ENCODE assay signal across 8 cellular contexts in the genomic region with DNA sequence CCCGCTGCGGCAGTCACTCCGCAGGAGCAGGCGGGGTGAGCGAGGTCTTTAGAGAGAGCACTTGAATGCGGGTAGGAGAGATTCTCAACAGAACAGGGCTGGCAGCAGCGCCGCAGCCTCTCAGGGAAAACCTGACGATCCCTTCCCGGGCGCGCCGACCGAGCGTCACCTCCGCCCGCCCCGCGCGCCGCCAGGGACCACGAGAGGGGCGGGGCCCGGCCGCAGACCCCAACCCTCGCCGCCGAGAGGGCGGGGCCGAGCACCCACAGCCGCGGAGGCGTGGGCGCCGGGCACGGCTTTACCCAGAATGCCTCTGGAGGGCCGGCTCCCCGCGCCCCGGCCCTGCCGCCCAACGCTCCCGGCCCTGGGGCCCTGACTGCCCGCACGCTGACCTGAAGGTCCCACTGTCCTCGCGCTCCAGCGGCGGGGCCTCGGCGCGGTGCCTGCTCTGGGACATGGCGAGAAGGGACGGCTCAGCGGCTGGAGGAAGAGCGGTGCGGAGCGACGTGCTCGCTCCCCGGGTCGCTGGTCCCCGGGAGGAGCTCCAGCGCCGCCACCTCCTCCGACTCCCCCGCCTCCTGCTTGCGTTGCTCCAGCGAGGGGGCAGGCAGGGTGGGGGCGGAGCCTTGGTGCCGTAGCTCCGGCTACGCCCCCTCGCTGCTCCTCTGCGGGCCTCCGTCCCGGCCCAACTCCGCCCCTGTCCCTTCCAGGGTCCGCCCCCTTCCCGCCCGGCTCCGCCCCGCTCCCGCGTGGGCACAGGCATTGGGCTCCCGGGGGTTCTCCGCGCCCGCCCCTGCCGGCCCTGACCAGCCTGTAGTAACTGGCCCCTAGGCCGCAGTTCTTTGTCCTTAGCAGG.
DNase-seq lines count a peak whose midpoint lies in the region; ATAC-seq and TF ChIP-seq lines count a peak whose summit lies in the region.

A gene with protein sequence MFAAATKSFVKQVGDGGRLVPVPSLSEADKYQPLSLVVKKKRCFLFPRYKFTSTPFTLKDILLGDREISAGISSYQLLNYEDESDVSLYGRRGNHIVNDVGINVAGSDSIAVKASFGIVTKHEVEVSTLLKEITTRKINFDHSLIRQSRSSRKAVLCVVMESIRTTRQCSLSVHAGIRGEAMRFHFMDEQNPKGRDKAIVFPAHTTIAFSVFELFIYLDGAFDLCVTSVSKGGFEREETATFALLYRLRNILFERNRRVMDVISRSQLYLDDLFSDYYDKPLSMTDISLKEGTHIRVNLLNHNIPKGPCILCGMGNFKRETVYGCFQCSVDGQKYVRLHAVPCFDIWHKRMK (plus strand): TSS at position 805 of the 856 bp plus-strand sequence. CDS start 2,032 bp downstream, outside the sequence.
Gene PRKRA (minus strand): TSS at position 602 of the 856 bp plus-strand sequence. CDS start 145 bp downstream, at position 457.

- no peak for TF ChIP-seq CTCF in AG09319 (IDR thresholded peaks at IDR 0.05; ENCODE audit: low read depth, low read length)

- DNase-seq in AG09319 (ENCODE audit: extremely low read depth, low read depth): peak; percentile 96
- peak; percentile 98 for DNase-seq in NCI-H345 (lab: John Stamatoyannopoulos, UW)
- peak; percentile 87 to 94 (median 92) for DNase-seq in activated CD4-positive, CD25-positive, alpha-beta regulatory T cell (lab: John Stamatoyannopoulos, UW)
- DNase-seq in central memory CD4-positive, alpha-beta T cell: peak; percentile 94
- DNase-seq in iris pigment epithelial cell (ENCODE audit: low read depth): peak; percentile 98
- DNase-seq in stimulated activated CD4-positive, alpha-beta T cell treated with anti-CD3 and anti-CD28 coated beads, Interleukin-12 subunit alpha, Interleukin-12 subunit beta, amount 100 ng/mL, for 24 hours (ENCODE audit: low read depth in 2 of 2): peak; percentile 93 to 94

- ATAC-seq in GM19025 (IDR thresholded peaks at IDR 0.05; ENCODE audit: low read depth, unreplicated experiment) (peak; percentile 87), HG03280 (IDR thresholded peaks at IDR 0.05; ENCODE audit: unreplicated experiment) (peak; percentile 86)

Comparison
In these comparisons a context has a peak if more than half of its experiments do, and no peak if none do; other contexts are left out.
1. Peak in every context shown above with its lines: DNase-seq and ATAC-seq.